ENCODE assay signal across 12 cellular contexts in genomic region chr12:124379379-124379937, GRCh38.
DNase-seq lines count a peak whose midpoint lies in the region; ATAC-seq and TF ChIP-seq lines count a peak whose summit lies in the region.
"Had no signal": no experiment of that assay in that cellular context is flagged by ENCODE, and none has a peak within 500 bp of the region (broad histone marks: within the 10 kb centered on the region; RNA-seq: fewer than 3 reads in every experiment).

No MANE protein-coding gene starts in this region.

- peak overlapping the region; percentile 59 for H3K4me2 ChIP-seq in osteoblast (ENCODE audit: insufficient read depth, low read length)

- no peak for DNase-seq in heart left ventricle
- DNase-seq in left ventricle myocardium superior: no peak
- DNase-seq in osteoblast (ENCODE audit: insufficient read length, low spot score, missing footprints): no peak
- no peak for DNase-seq in upper lobe of right lung
- no peak for DNase-seq in activated effector memory CD4-positive, alpha-beta T cell treated with Interleukin-2 at 50 U/mL for 16 hours
- DNase-seq: ACHN; activated CD4-positive, alpha-beta T cell treated with anti-CD3 and anti-CD28 coated beads for 36 hours; activated naive CD4-positive, alpha-beta T cell treated with anti-CD3 and anti-CD28 coated beads for 36 hours; NCI-H345 had no signal

- ATAC-seq in heart left ventricle: no peak
- ATAC-seq in left ventricle myocardium superior: no peak
- no peak for ATAC-seq in upper lobe of right lung
- ATAC-seq in HG03280 (IDR thresholded peaks at IDR 0.05; ENCODE audit: unreplicated experiment): no peak
- ATAC-seq in activated CD4-positive, CD25-positive, alpha-beta regulatory T cell treated with anti-CD3 and anti-CD28 coated beads, Interleukin-2, amount 50 U/mL, for 24 hours: no peak
- ATAC-seq: activated CD4-positive, alpha-beta T cell treated with anti-CD3 and anti-CD28 coated beads for 36 hours had no signal

- WGBS in heart left ventricle, 4 donors: 34 to 69% (median 59%) methylated on average over 7 to 17 of the region's 17 CpGs
- WGBS in esophagus, 2 donors: 68 to 75% methylated on average over 17 of the region's 17 CpGs

- H3K27me3 ChIP-seq in heart left ventricle (no peaks in the 10 kb centered on the region), esophagus (ENCODE audit: control insufficient read depth in 1 of 2, insufficient read depth in 2 of 2, low read length in 2 of 2) (no peaks in the 10 kb centered on the region), osteoblast (ENCODE audit: insufficient read depth, low read length) (no peaks in the 10 kb centered on the region), upper lobe of right lung (no peaks in the 10 kb centered on the region)

- no peak overlapping the region for H3K4me3 ChIP-seq in heart left ventricle
- H3K4me3 ChIP-seq in esophagus (ENCODE audit: low read depth in 1 of 2, low read length in 2 of 2): no peak overlapping the region
- no peak overlapping the region for H3K4me3 ChIP-seq in osteoblast (ENCODE audit: insufficient read depth, low read length)
- no peak overlapping the region for H3K4me3 ChIP-seq in upper lobe of right lung

- H3K9me3 ChIP-seq in heart left ventricle: no peaks in the 10 kb centered on the region
- no peaks in the 10 kb centered on the region for H3K9me3 ChIP-seq in esophagus (ENCODE audit: control insufficient read depth in 2 of 2, insufficient read depth in 1 of 2, low read depth in 1 of 2, low read length in 1 of 2)
- no peaks in the 10 kb centered on the region for H3K9me3 ChIP-seq in osteoblast (ENCODE audit: low read depth, low read length)
- H3K9me3 ChIP-seq in upper lobe of right lung: no peaks in the 10 kb centered on the region

- no peak for TF ChIP-seq CTCF in heart left ventricle (IDR thresholded peaks at IDR 0.05)
- TF ChIP-seq CTCF in osteoblast (IDR thresholded peaks at IDR 0.05; ENCODE audit: extremely low read depth, low read depth, low read length): no peak
- TF ChIP-seq CTCF in upper lobe of right lung (IDR thresholded peaks at IDR 0.05): no peak

- H3K4me1 ChIP-seq in heart left ventricle (peaks cover 21 to 63% (median 47%) of the 10 kb centered on the region in 12 donors), esophagus (ENCODE audit: control insufficient read depth in 2 of 2, insufficient read depth in 2 of 2, low read length in 1 of 2) (peaks cover 0 to 7% of the 10 kb centered on the region in 2 donors), osteoblast (ENCODE audit: insufficient read depth, low read length) (peaks cover 38% of the 10 kb centered on the region), upper lobe of right lung (peaks cover 46% of the 10 kb centered on the region)

- peaks cover 75% of the 10 kb centered on the region for H3K79me2 ChIP-seq in osteoblast (ENCODE audit: insufficient read depth, low read length)

- no peak overlapping the region for H2AFZ ChIP-seq in osteoblast (ENCODE audit: low read length)

- intact Hi-C loops in heart left ventricle (cut with DNase I) (loop anchor here in 2 of 10 donors (1.0 to 10.0 kb wide), 3 partner anchors 24 to 105 kb away; no protein-coding TSS in a partner anchor), left ventricle myocardium superior (cut with micrococcal nuclease) (no loop called here), upper lobe of right lung (cut with DNase I) (no loop called here)

- peak overlapping the region; percentile 74 to 96 (median 86) for H3K27ac ChIP-seq in heart left ventricle
- peak overlapping the region; percentile 86 to 89 for H3K27ac ChIP-seq in esophagus (ENCODE audit: low read depth in 2 of 2, low read length in 1 of 2)
- H3K27ac ChIP-seq in osteoblast (ENCODE audit: low read depth, low read length): peak overlapping the region; percentile 97
- H3K27ac ChIP-seq in upper lobe of right lung: peak overlapping the region; percentile 81

- H4K20me1 ChIP-seq in osteoblast (ENCODE audit: insufficient read depth, low read length): peaks cover 63% of the 10 kb centered on the region

- no peak for TF ChIP-seq POLR2A in heart left ventricle (IDR thresholded peaks at IDR 0.05)

- H3K36me3 ChIP-seq in heart left ventricle (peaks cover 0 to 84% (median 68%) of the 10 kb centered on the region in 9 donors), esophagus (ENCODE audit: control insufficient read depth in 2 of 2, insufficient read depth in 2 of 2, low read length in 1 of 2) (peaks cover 7 to 53% of the 10 kb centered on the region in 2 donors), osteoblast (ENCODE audit: insufficient read depth, low read length) (peaks cover 71% of the 10 kb centered on the region), upper lobe of right lung (peaks cover 66% of the 10 kb centered on the region)
